Comparison of ENCODE assay signal across 8 cellular contexts in the genomic region with DNA sequence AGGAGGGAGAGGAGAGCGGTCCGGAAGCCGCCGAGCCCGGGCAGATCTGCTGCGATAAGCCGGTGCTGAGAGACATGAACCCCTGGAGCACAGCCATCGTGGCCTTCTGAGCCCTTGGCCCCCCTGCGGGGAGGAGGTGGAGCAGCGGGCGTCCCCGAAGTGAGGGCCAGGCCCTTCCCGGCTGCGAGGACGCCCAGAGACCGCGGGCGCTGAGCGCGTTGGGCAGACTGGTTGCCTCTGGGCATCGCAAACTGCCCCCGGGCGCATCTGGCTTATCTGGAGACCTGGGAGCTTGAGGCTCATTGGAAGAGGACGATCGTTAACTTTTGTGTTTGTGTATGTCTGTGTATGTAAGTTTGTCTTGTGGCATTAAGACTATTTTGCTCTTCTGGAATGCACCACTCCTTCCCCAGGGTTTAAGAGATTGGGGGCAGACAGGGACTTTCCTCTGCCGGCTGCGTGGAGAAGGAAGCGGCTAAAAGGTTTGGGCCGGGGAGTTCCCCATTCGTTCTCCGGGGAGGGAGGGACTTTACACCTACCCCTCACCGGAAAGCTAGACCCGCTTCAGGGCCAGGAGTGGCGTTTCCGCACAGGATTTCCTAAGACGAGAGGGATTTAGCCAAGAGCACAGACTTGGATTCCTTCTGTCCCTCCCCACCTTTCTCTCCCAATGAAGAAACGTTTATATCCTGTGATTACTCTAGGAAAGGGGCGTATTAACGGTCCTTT. TPM values are rescaled to one million over a fixed set of nuclear protein-coding genes. Genes with fewer than 3 reads are reported as not detected.
DNase-seq lines count a peak whose midpoint lies in the region; ATAC-seq and TF ChIP-seq lines count a peak whose summit lies in the region.

No MANE protein-coding gene starts in this region.

- peaks cover 49% of the 10 kb centered on the region for H4K20me1 ChIP-seq in PC-3 (ENCODE audit: low read length)

- DNase-seq in AG10803 (ENCODE audit: low read depth) (peak; percentile 67), PC-3 (peak; percentile 39), occipital lobe (lab: John Stamatoyannopoulos, UW) (peak; percentile 54)
- DNase-seq in activated T-helper 9 cell treated with anti-CD3 and anti-CD28 coated beads, Interleukin-2, amount 50 U/mL, for 16 hours (ENCODE audit: low read depth): peak; percentile 72

- TSS peak; percentile 47 for BruUV-seq in PC-3 (replicated peaks; lab: Mats Ljungman, UMichigan)

- no peak for TF ChIP-seq EP300 in gastroesophageal sphincter (IDR thresholded peaks at IDR 0.05)

- peaks cover 16% of the 10 kb centered on the region for H3F3A ChIP-seq in PC-3 (ENCODE audit: low read length, unreplicated experiment)

- ATAC-seq in HG03442 (IDR thresholded peaks at IDR 0.05; ENCODE audit: unreplicated experiment): peak; percentile 24
- ATAC-seq in PC-3: peak; percentile 4
- ATAC-seq in gastroesophageal sphincter: peak; percentile 66

- TF ChIP-seq POLR2A in GM19193 (IDR thresholded peaks at IDR 0.05; ENCODE audit: extremely low read depth, insufficient read depth, insufficient read length) (peak; percentile 75), gastroesophageal sphincter (IDR thresholded peaks at IDR 0.05) (peak; percentile 35 to 53)

- WGBS in gastroesophageal sphincter (ENCODE audit: low coverage in 1 of 2), 2 donors: 0 to 4% methylated on average over 7 to 15 of the region's 39 CpGs
- WGBS in thymus: 1% methylated on average over 39 of the region's 39 CpGs

- peak overlapping the region; percentile 69 for H3K27ac ChIP-seq in PC-3 (ENCODE audit: low read length)
- H3K27ac ChIP-seq in gastroesophageal sphincter: peak overlapping the region; percentile 72 to 98 (median 95)
- peak overlapping the region; percentile 89 for H3K27ac ChIP-seq in thymus (ENCODE audit: low read depth)

- H3K4me1 ChIP-seq in PC-3 (ENCODE audit: insufficient read depth, low read length) (peaks cover 18% of the 10 kb centered on the region), gastroesophageal sphincter (peaks cover 7 to 53% (median 17%) of the 10 kb centered on the region in 3 donors), thymus (ENCODE audit: control insufficient read depth, insufficient read depth, low read length) (peaks cover 11% of the 10 kb centered on the region)

- H2AFZ ChIP-seq in PC-3 (ENCODE audit: low read length): no peak overlapping the region

- POLR2A ChIA-PET in PC-3 (lab: Charles Lee; ENCODE audit: unreplicated experiment): interaction anchor here (0.6 to 1.4 kb wide), 4 partner anchors 15 to 52 kb away, joined by 4 to 21 read pairs (median 10); no protein-coding TSS in a partner anchor

- H3K27me3 ChIP-seq in PC-3 (ENCODE audit: low read length) (no peaks in the 10 kb centered on the region), gastroesophageal sphincter (no peaks in the 10 kb centered on the region), thymus (ENCODE audit: control insufficient read depth, insufficient read depth) (no peaks in the 10 kb centered on the region)

- peaks cover 73% of the 10 kb centered on the region for H3K79me2 ChIP-seq in PC-3 (ENCODE audit: low read length)

- CTCF ChIA-PET in PC-3 (lab: Charles Lee): interaction anchor here (0.6 kb wide), 1 partner anchor 87 kb away, joined by 3 read pairs; no protein-coding TSS in a partner anchor

- H3K36me3 ChIP-seq in PC-3 (ENCODE audit: low read depth, low read length) (peaks cover 43% of the 10 kb centered on the region), gastroesophageal sphincter (no peaks in the 10 kb centered on the region), thymus (ENCODE audit: control insufficient read depth, insufficient read depth) (no peaks in the 10 kb centered on the region)

- intact Hi-C loops in PC-3 (cut with micrococcal nuclease): loop anchor here (2.0 to 5.0 kb wide), 5 partner anchors 15 to 578 kb away; partner anchors contain the start of gene STX6

- peak overlapping the region; percentile 97 for H3K9ac ChIP-seq in PC-3 (ENCODE audit: low read length)

- peak; percentile 19; the same call in 1 of the 2 replicates for TF ChIP-seq CTCF in AG10803 (conservative IDR thresholded peaks at IDR 0.05; ENCODE audit: low read length)
- TF ChIP-seq CTCF in PC-3 (conservative IDR thresholded peaks at IDR 0.05; ENCODE audit: low read depth, low read length): no peak
- no peak for TF ChIP-seq CTCF in gastroesophageal sphincter (IDR thresholded peaks at IDR 0.05)

- H3K4me2 ChIP-seq in PC-3 (ENCODE audit: low read length): peak overlapping the region; percentile 87

- no peaks in the 10 kb centered on the region for H3K9me2 ChIP-seq in PC-3 (replicated peaks; ENCODE audit: low read length)

- no peaks in the 10 kb centered on the region for H3K9me3 ChIP-seq in PC-3 (ENCODE audit: low read length)
- H3K9me3 ChIP-seq in gastroesophageal sphincter: no peaks in the 10 kb centered on the region
- H3K9me3 ChIP-seq in thymus (ENCODE audit: control insufficient read depth): no peaks in the 10 kb centered on the region

- H3K4me3 ChIP-seq in AG10803 (ENCODE audit: low read length) (peak overlapping the region; percentile 89), PC-3 (ENCODE audit: low read length) (peak overlapping the region; percentile 99), gastroesophageal sphincter (peak overlapping the region; percentile 61 to 88), thymus (ENCODE audit: low read length) (peak overlapping the region; percentile 80)

RNA-seq across cellular contexts. Expression of gene IER5, which starts 1.4 kb away (rescaled TPM):
- total RNA-seq in PC-3 (2014; rRNA removed): 100 and 126 TPM in 2 replicates
- 10 to 100 TPM; 10.7 to 16.7 (median 14.9) TPM for total RNA-seq in gastroesophageal sphincter
- 29.0 TPM for total RNA-seq in occipital lobe
- polyA plus RNA-seq in thymus: 19.3 TPM

RNA-seq across cellular contexts. Expression of gene MR1, which starts 56.2 kb away (rescaled TPM):
- total RNA-seq in PC-3 (2014; rRNA removed) (3.4 and 4.4 TPM in 2 replicates), gastroesophageal sphincter (10 to 100 TPM; 15.3 to 19.8 (median 18.2) TPM), occipital lobe (0.62 TPM)
- 12.0 TPM for polyA plus RNA-seq in thymus

Comparison
In these comparisons a context has a peak if more than half of its experiments do, and no peak if none do; other contexts are left out.
1. Peak in every context shown above with its lines: DNase-seq, ATAC-seq, H3K4me3 ChIP-seq and H3K27ac ChIP-seq.
2. ATAC-seq: peak in every context shown above with its lines; median percentile 66 in gastroesophageal sphincter; 24 in HG03442; 4 in PC-3.